Comparison of ENCODE assay signal across 8 cellular contexts in genomic region chr9:22452415-22453010, GRCh38. TPM values are rescaled to one million over a fixed set of nuclear protein-coding genes. Genes with fewer than 3 reads are reported as not detected.
A peak's percentile ranks its signal among the peaks of the same experiment; 100 is the strongest.
DNase-seq lines count a peak whose midpoint lies in the region; ATAC-seq and TF ChIP-seq lines count a peak whose summit lies in the region.

No MANE protein-coding gene starts in this region.

- 28% methylated on average over 3 of the region's 4 CpGs; no CpG with 5 or more reads in 1 of the 2 experiments for WGBS in endodermal cell (ENCODE audit: insufficient coverage in 1 of 2, insufficient read length in 1 of 2), 2 experiments

- H3K36me3 ChIP-seq in endodermal cell (ENCODE audit: control insufficient read depth, insufficient read depth, low read length): peaks cover 16% of the 10 kb centered on the region

- H3K27ac Mint-ChIP-seq in endodermal cell: no peak overlapping the region
- H3K27ac Mint-ChIP-seq in neural crest cell (ENCODE audit: unreplicated experiment): no peak overlapping the region

- H3K4me3 Mint-ChIP-seq in endodermal cell: no peak overlapping the region
- no peak overlapping the region for H3K4me3 Mint-ChIP-seq in neural crest cell

- H3K27me3 ChIP-seq in endodermal cell (ENCODE audit: control insufficient read depth, insufficient read depth, low read length, poor library complexity, severe bottlenecking): no peaks in the 10 kb centered on the region

- H3K4me3 ChIP-seq in endodermal cell (ENCODE audit: low read length): no peak overlapping the region

- H3K4me1 ChIP-seq in endodermal cell (ENCODE audit: control insufficient read depth, insufficient read depth, low read length): no peaks in the 10 kb centered on the region

- H3K36me3 Mint-ChIP-seq in endodermal cell (ENCODE audit: low read depth) (peaks cover 8% of the 10 kb centered on the region), neural crest cell (ENCODE audit: low read depth) (no peaks in the 10 kb centered on the region)

- no peaks in the 10 kb centered on the region for H3K9me3 Mint-ChIP-seq in endodermal cell
- H3K9me3 Mint-ChIP-seq in neural crest cell: no peaks in the 10 kb centered on the region

- DNase-seq in AG08396 (ENCODE audit: low spot score) (peak; percentile 29), HT-29 (ENCODE audit: low spot score) (peak; percentile 74), SW480 (ENCODE audit: low spot score) (peak; percentile 15), endodermal cell (peak; percentile 72), neural crest cell (ENCODE audit: low read depth, low spot score) (peak; percentile 19), activated gamma-delta T cell treated with Interleukin-2 at 50 U/mL for 16 hours (no peak)

- TF ChIP-seq CTCF in endodermal cell (conservative IDR thresholded peaks at IDR 0.05): peak; percentile 95
- TF ChIP-seq CTCF in neural crest cell (conservative IDR thresholded peaks at IDR 0.05): peak; percentile 93

- H3K9ac ChIP-seq in endodermal cell (ENCODE audit: extremely low read depth, low read length, poor library complexity, severe bottlenecking): no peak overlapping the region

- H3K27me3 Mint-ChIP-seq in endodermal cell (ENCODE audit: insufficient read depth) (no peaks in the 10 kb centered on the region), neural crest cell (ENCODE audit: low read depth) (peaks cover 12% of the 10 kb centered on the region)

- H3K4me1 Mint-ChIP-seq in endodermal cell (peaks cover 13% of the 10 kb centered on the region), neural crest cell (peaks cover 18% of the 10 kb centered on the region)

- H3K9me3 ChIP-seq in endodermal cell (ENCODE audit: control insufficient read depth, low read length): no peaks in the 10 kb centered on the region

- ATAC-seq in GM18858 (IDR thresholded peaks at IDR 0.05; ENCODE audit: unreplicated experiment): peak; percentile 64
- no peak for ATAC-seq in HG03039 (IDR thresholded peaks at IDR 0.05; ENCODE audit: unreplicated experiment)

- no peak overlapping the region for H3K27ac ChIP-seq in endodermal cell (ENCODE audit: low read depth, low read length)

RNA-seq across cellular contexts. Expression of gene DMRTA1, which starts 5.9 kb away (rescaled TPM):
- not detected in 2 replicates for total RNA-seq in HT-29 (2014; rRNA removed; shearing (Covaris generic))
- total RNA-seq in endodermal cell: 1 to 10 TPM; 4.6 to 5.6 TPM
- 4.7 TPM for polyA plus RNA-seq in endodermal cell (2013, experiment 1 of 2)
- 4.8 TPM for polyA plus RNA-seq in endodermal cell (2013, experiment 2 of 2)
- total RNA-seq in neural crest cell: 2.4 and 2.7 TPM in 2 replicates
